ENCODE assay signal across 19 cellular contexts in genomic region chr5:103364074-103364473, GRCh38.
"Had no signal": no experiment of that assay in that cellular context is flagged by ENCODE, and none has a peak within 500 bp of the region (broad histone marks: within the 10 kb centered on the region; RNA-seq: fewer than 3 reads in every experiment).

No MANE protein-coding gene starts in this region.

- H3K9ac ChIP-seq: parathyroid adenoma had no signal

- H3K27ac ChIP-seq: ascending aorta, cardiac muscle cell, esophagus squamous epithelium, parathyroid adenoma, tibial artery, vagina had no signal

- H3K4me3 Mint-ChIP-seq: activated naive CD8-positive, alpha-beta T cell treated with anti-CD3 and anti-CD28 coated beads, Interleukin-2, amount 10 ng/mL, durations not matched to agents 7 days and 5 days; activated T-cell treated with anti-CD3 and anti-CD28 coated beads, Interleukin-2, amount 50 U/mL, for 4 hours; mesothelial cell of epicardium; T-helper 2 cell treated with Interferon-gamma antibody and Interleukin-4, amounts not matched to agents 5 μg/mL and 100 μg/mL, for 36 hours had no signal

- H3K79me2 ChIP-seq: parathyroid adenoma had no signal

- H3K36me3 ChIP-seq: ascending aorta, cardiac muscle cell, esophagus squamous epithelium, tibial artery, vagina had no signal

- H3K27me3 ChIP-seq: ascending aorta, cardiac muscle cell, esophagus squamous epithelium, tibial artery, vagina had no signal

- H3K4me1 Mint-ChIP-seq: activated naive CD8-positive, alpha-beta T cell treated with anti-CD3 and anti-CD28 coated beads, Interleukin-2, amount 10 ng/mL, durations not matched to agents 7 days and 5 days had no signal

- H3K9me3 Mint-ChIP-seq: activated naive CD8-positive, alpha-beta T cell treated with anti-CD3 and anti-CD28 coated beads, Interleukin-2, amount 10 ng/mL, durations not matched to agents 7 days and 5 days; T-helper 2 cell treated with Interferon-gamma antibody and Interleukin-4, amounts not matched to agents 5 μg/mL and 100 μg/mL, for 36 hours had no signal

- H2AFZ ChIP-seq: parathyroid adenoma had no signal

- DNase-seq: activated CD4-positive, alpha-beta T cell treated with anti-CD3 and anti-CD28 coated beads, Interleukin-2, amount 50 U/mL, for 4 hours; activated gamma-delta T cell; activated naive CD8-positive, alpha-beta T cell treated with anti-CD3 and anti-CD28 coated beads, Interleukin-2, amount 10 ng/mL, durations not matched to agents 7 days and 5 days; activated T-cell treated with anti-CD3 and anti-CD28 coated beads, Interleukin-2, amount 50 U/mL, for 4 hours; esophagus squamous epithelium; foreskin melanocyte; head of caudate nucleus; kidney; retina; stimulated activated CD4-positive, alpha-beta T cell treated with anti-CD3 and anti-CD28 coated beads, Interleukin-15, amount 100 ng/mL, for 24 hours; stimulated activated CD4-positive, alpha-beta T cell treated with anti-CD3 and anti-CD28 coated beads, Interleukin-4, amount 100 ng/mL, for 24 hours; tibial artery had no signal

- H3K4me3 ChIP-seq: ascending aorta, cardiac muscle cell, esophagus squamous epithelium, tibial artery, vagina had no signal

- H3K9me3 ChIP-seq: ascending aorta, esophagus squamous epithelium, tibial artery, vagina had no signal

- FAIRE-seq: endometrium, kidney had no signal

- H3K4me1 ChIP-seq: ascending aorta, esophagus squamous epithelium, tibial artery, vagina had no signal

- H3K27ac Mint-ChIP-seq: activated naive CD8-positive, alpha-beta T cell treated with anti-CD3 and anti-CD28 coated beads, Interleukin-2, amount 10 ng/mL, durations not matched to agents 7 days and 5 days; mesothelial cell of epicardium; T-helper 2 cell treated with Interferon-gamma antibody and Interleukin-4, amounts not matched to agents 5 μg/mL and 100 μg/mL, for 36 hours had no signal

- H3K36me3 Mint-ChIP-seq: activated naive CD8-positive, alpha-beta T cell treated with anti-CD3 and anti-CD28 coated beads, Interleukin-2, amount 10 ng/mL, durations not matched to agents 7 days and 5 days had no signal
